Comparison of ENCODE assay signal across 1 cellular context in genomic region chr19:11624064-11624463, GRCh38.
TF ChIP-seq lines count a peak whose summit lies in the region.

No MANE protein-coding gene starts in this region.

TF ChIP-seq in IMR-90, 13 proteins besides CTCF, POLR2A, EP300 and RAD21 (continued from another document):
- no peak for TF ChIP-seq USF2 (IDR thresholded peaks at IDR 0.05; ENCODE audit: low read depth, low read length)
- no peak for TF ChIP-seq CEBPB (IDR thresholded peaks at IDR 0.05; ENCODE audit: low read depth, low read length)
TF ChIP-seq in IMR-90: peak in this region for 0.
